Comparison of ENCODE assay signal across 16 cellular contexts in genomic region chrX:113260474-113260873, GRCh38.
DNase-seq lines count a peak whose midpoint lies in the region; ATAC-seq, FAIRE-seq and TF ChIP-seq lines count a peak whose summit lies in the region.
"Had no signal": no experiment of that assay in that cellular context is flagged by ENCODE, and none has a peak within 500 bp of the region (broad histone marks: within the 10 kb centered on the region; RNA-seq: fewer than 3 reads in every experiment).

No MANE protein-coding gene starts in this region.

- H3K9me3 Mint-ChIP-seq in WTC11: peaks cover 2% of the 10 kb centered on the region; the same call in 1 of the 2 replicates
- H3K9me3 Mint-ChIP-seq: natural killer cell treated with Interleukin-12 subunit alpha and Interleukin-12 subunit beta and Interleukin-15 and Interleukin-18, amount 100 ng/mL, for 72 hours had no signal

- H3K4me1 ChIP-seq in iPS DF 6.9 (ENCODE audit: control insufficient read depth, insufficient read depth, low read length): no peaks in the 10 kb centered on the region

- ATAC-seq in HG03159 (IDR thresholded peaks at IDR 0.05; ENCODE audit: unreplicated experiment): peak; percentile 64
- peak; percentile 78 for ATAC-seq in WTC11
- ATAC-seq: left colon; natural killer cell treated with Interleukin-12 subunit alpha and Interleukin-12 subunit beta and Interleukin-15 and Interleukin-18, amount 100 ng/mL, for 72 hours had no signal

- FAIRE-seq in D721Med (lab: Jason Lieb, UNC): no peak
- FAIRE-seq in RCC 7860 (lab: Jason Lieb, UNC): no peak
- FAIRE-seq: GM12892 had no signal

- CTCF ChIA-PET in WTC11 (lab: Charles Lee): interaction anchor here (0.9 to 1.0 kb wide), 2 partner anchors 15 to 229 kb away, joined by 4 to 5 read pairs; no protein-coding TSS in a partner anchor

- POLR2A ChIA-PET in WTC11 (lab: Charles Lee): no interaction called here

- WGBS in iPS DF 6.9 (ENCODE audit: insufficient coverage, insufficient read length): no CpG with 5 or more reads among the region's 3 CpGs

- no peaks in the 10 kb centered on the region for H3K9me3 ChIP-seq in iPS DF 6.9 (ENCODE audit: control insufficient read depth, insufficient read depth, low read length)

- H3K27ac Mint-ChIP-seq in WTC11: no peak overlapping the region
- H3K27ac Mint-ChIP-seq: natural killer cell treated with Interleukin-12 subunit alpha and Interleukin-12 subunit beta and Interleukin-15 and Interleukin-18, amount 100 ng/mL, for 72 hours had no signal

- DNase-seq in GM12865 (ENCODE audit: low read depth) (peak; percentile 0), WTC11 (ENCODE audit: low spot score) (no peak), iPS DF 6.9 (ENCODE audit: low read depth, low spot score) (peak; percentile 7), D721Med (ENCODE audit: insufficient read length, low spot score) (no peak), RCC 7860 (ENCODE audit: low spot score) (no peak)
- DNase-seq in activated CD8-positive, alpha-beta memory T cell treated with anti-CD3 and anti-CD28 coated beads, Interleukin-2, amount 50 U/mL, for 48 hours: no peak
- DNase-seq in stimulated activated CD4-positive, alpha-beta T cell treated with anti-CD3 and anti-CD28 coated beads, Interleukin-4, amount 100 ng/mL, for 24 hours: no peak
- DNase-seq: anterior cingulate cortex; CD4-positive, CD25-positive, alpha-beta regulatory T cell; left colon; NCI-H187 treated with DMSO at 0.1 percent for 48 hours had no signal

- H3K4me1 Mint-ChIP-seq in WTC11: peaks cover 11% of the 10 kb centered on the region
- H3K4me1 Mint-ChIP-seq: CD4-positive, CD25-positive, alpha-beta regulatory T cell had no signal

- H3K4me3 ChIP-seq in GM12865 (ENCODE audit: low read depth, low read length): no peak overlapping the region
- H3K4me3 ChIP-seq in iPS DF 6.9 (ENCODE audit: low read length): no peak overlapping the region

- H3K4me3 Mint-ChIP-seq in WTC11: no peak overlapping the region
- H3K4me3 Mint-ChIP-seq: CD4-positive, CD25-positive, alpha-beta regulatory T cell; natural killer cell treated with Interleukin-12 subunit alpha and Interleukin-12 subunit beta and Interleukin-15 and Interleukin-18, amount 100 ng/mL, for 72 hours had no signal

- H3K27me3 Mint-ChIP-seq in WTC11 (ENCODE audit: low read depth): no peaks in the 10 kb centered on the region; the same call in 1 of the 2 replicates
- H3K27me3 Mint-ChIP-seq: CD4-positive, CD25-positive, alpha-beta regulatory T cell had no signal

- H3K36me3 ChIP-seq in iPS DF 6.9 (ENCODE audit: control insufficient read depth, insufficient read depth, low read length): no peaks in the 10 kb centered on the region

- H3K27me3 ChIP-seq in iPS DF 6.9 (ENCODE audit: control insufficient read depth, insufficient read depth, low read length): no peaks in the 10 kb centered on the region

- TF ChIP-seq CTCF in GM12865 (IDR thresholded peaks at IDR 0.05; ENCODE audit: insufficient read depth, low read depth, low read length, missing control alignments) (peak; percentile 14), WTC11 (IDR thresholded peaks at IDR 0.05) (peak; percentile 47), D721Med (IDR thresholded peaks at IDR 0.05; ENCODE audit: insufficient read depth, missing control alignments) (no peak)

- H3K27ac ChIP-seq in iPS DF 6.9 (ENCODE audit: low read length): no peak overlapping the region
- H3K27ac ChIP-seq: epithelial cell of prostate, HL-60 had no signal

- H3K36me3 Mint-ChIP-seq in WTC11: no peaks in the 10 kb centered on the region
- H3K36me3 Mint-ChIP-seq: CD4-positive, CD25-positive, alpha-beta regulatory T cell; natural killer cell treated with Interleukin-12 subunit alpha and Interleukin-12 subunit beta and Interleukin-15 and Interleukin-18, amount 100 ng/mL, for 72 hours had no signal

TF ChIP-seq in WTC11, 78 proteins besides CTCF, POLR2A, EP300 and RAD21 (continues in another document):
- TF ChIP-seq NR3C1 (CRISPR knock-in tag; conservative IDR thresholded peaks at IDR 0.05; ENCODE audit: low read depth) (no peak), FOXJ3 (CRISPR knock-in tag; IDR thresholded peaks at IDR 0.05; ENCODE audit: borderline replicate concordance) (no peak), ATF3 (CRISPR knock-in tag; conservative IDR thresholded peaks at IDR 0.05) (no peak), JUN (CRISPR knock-in tag; IDR thresholded peaks at IDR 0.05) (no peak), CDX4 (CRISPR knock-in tag; IDR thresholded peaks at IDR 0.05; ENCODE audit: borderline replicate concordance) (no peak), KAT7 (CRISPR knock-in tag; IDR thresholded peaks at IDR 0.05; ENCODE audit: borderline replicate concordance) (no peak), NR2C2 (CRISPR knock-in tag; IDR thresholded peaks at IDR 0.05) (no peak), ERG (CRISPR knock-in tag; IDR thresholded peaks at IDR 0.05) (no peak), ARID4B (CRISPR knock-in tag; IDR thresholded peaks at IDR 0.05; ENCODE audit: borderline replicate concordance) (no peak)

Comparison
In these comparisons a context has a peak if more than half of its experiments do, and no peak if none do; other contexts are left out.
1. DNase-seq: peak in GM12865 (single experiment) and iPS DF 6.9 (single experiment); none in WTC11 (single experiment), activated CD8-positive, alpha-beta memory T cell treated with anti-CD3 and anti-CD28 coated beads, Interleukin-2, amount 50 U/mL, for 48 hours (single experiment), D721Med (single experiment), RCC 7860 (single experiment) and stimulated activated CD4-positive, alpha-beta T cell treated with anti-CD3 and anti-CD28 coated beads, Interleukin-4, amount 100 ng/mL, for 24 hours (single experiment).